In genomic region chr3:62936626-62937254, GRCh38 we compare ENCODE assay signal across 24 cellular contexts.
"Had no signal": no experiment of that assay in that cellular context is flagged by ENCODE, and none has a peak within 500 bp of the region (broad histone marks: within the 10 kb centered on the region; RNA-seq: fewer than 3 reads in every experiment).

No MANE protein-coding gene starts in this region.

- FAIRE-seq: islet of Langerhans, kidney, urothelium cell line had no signal

- H3K4me3 ChIP-seq: left ventricle myocardium inferior, lung, ovary, right atrium auricular region, right lobe of liver, stomach, testis, thyroid gland, upper lobe of right lung had no signal

- H3K36me3 ChIP-seq: left ventricle myocardium inferior, ovary, right atrium auricular region, right lobe of liver, stomach, thyroid gland, upper lobe of right lung had no signal

- H3K9me3 ChIP-seq: ovary, right atrium auricular region, right lobe of liver, testis, thyroid gland, upper lobe of right lung had no signal

- H3K27ac ChIP-seq: left ventricle myocardium inferior, ovary, right atrium auricular region, right lobe of liver, stomach, testis, thyroid gland, upper lobe of right lung had no signal

- H3K27me3 ChIP-seq: ovary, right atrium auricular region, right lobe of liver, stomach, testis, thyroid gland, upper lobe of right lung had no signal

- DNase-seq: hypothalamus; immature natural killer cell; kidney; left ventricle myocardium inferior; mesendoderm; naive thymus-derived CD4-positive, alpha-beta T cell; ovary; right lobe of liver; stimulated activated CD4-positive, alpha-beta T cell treated with anti-CD3 and anti-CD28 coated beads, Interleukin-12 subunit alpha, Interleukin-12 subunit beta, amount 100 ng/mL, for 4 hours; stimulated activated CD4-positive, alpha-beta T cell treated with anti-CD3 and anti-CD28 coated beads, Interleukin-15, amount 100 ng/mL, for 24 hours; stimulated activated CD4-positive, alpha-beta T cell treated with anti-CD3 and anti-CD28 coated beads, Interleukin-2, amount 100 ng/mL, for 24 hours; stimulated activated CD4-positive, alpha-beta T cell treated with anti-CD3 and anti-CD28 coated beads, Interleukin-4, amount 100 ng/mL, for 1 hour; stimulated activated naive B cell treated with anti-CD40 and anti-IgM and Interleukin-4, amounts not matched to agents 10 μg/mL and 1 μg/mL and 100 μg/mL, for 72 hours; stimulated activated naive CD8-positive, alpha-beta T cell treated with anti-CD3 and anti-CD28 coated beads, Interleukin-15, Interleukin-2, amounts not matched to agents 100 U/mL and 50 U/mL, for 24 hours; stomach; testis; thyroid gland; trophoblast cell; upper lobe of right lung had no signal

- H3K4me1 ChIP-seq: left ventricle myocardium inferior, right atrium auricular region, right lobe of liver, stomach, testis, thyroid gland, upper lobe of right lung had no signal

- ATAC-seq: naive thymus-derived CD4-positive, alpha-beta T cell; natural killer cell treated with Interleukin-12 subunit alpha and Interleukin-12 subunit beta and Interleukin-15 and Interleukin-18, amount 100 ng/mL, for 72 hours; right lobe of liver; stimulated activated naive B cell treated with anti-CD40 and anti-IgM and Interleukin-4, amounts not matched to agents 10 μg/mL and 1 μg/mL and 100 μg/mL, for 72 hours; stimulated activated naive CD8-positive, alpha-beta T cell treated with anti-CD3 and anti-CD28 coated beads, Interleukin-15, Interleukin-2, amounts not matched to agents 100 U/mL and 50 U/mL, for 24 hours; upper lobe of right lung had no signal
